ENCODE assay signal across 8 cellular contexts in the genomic region with DNA sequence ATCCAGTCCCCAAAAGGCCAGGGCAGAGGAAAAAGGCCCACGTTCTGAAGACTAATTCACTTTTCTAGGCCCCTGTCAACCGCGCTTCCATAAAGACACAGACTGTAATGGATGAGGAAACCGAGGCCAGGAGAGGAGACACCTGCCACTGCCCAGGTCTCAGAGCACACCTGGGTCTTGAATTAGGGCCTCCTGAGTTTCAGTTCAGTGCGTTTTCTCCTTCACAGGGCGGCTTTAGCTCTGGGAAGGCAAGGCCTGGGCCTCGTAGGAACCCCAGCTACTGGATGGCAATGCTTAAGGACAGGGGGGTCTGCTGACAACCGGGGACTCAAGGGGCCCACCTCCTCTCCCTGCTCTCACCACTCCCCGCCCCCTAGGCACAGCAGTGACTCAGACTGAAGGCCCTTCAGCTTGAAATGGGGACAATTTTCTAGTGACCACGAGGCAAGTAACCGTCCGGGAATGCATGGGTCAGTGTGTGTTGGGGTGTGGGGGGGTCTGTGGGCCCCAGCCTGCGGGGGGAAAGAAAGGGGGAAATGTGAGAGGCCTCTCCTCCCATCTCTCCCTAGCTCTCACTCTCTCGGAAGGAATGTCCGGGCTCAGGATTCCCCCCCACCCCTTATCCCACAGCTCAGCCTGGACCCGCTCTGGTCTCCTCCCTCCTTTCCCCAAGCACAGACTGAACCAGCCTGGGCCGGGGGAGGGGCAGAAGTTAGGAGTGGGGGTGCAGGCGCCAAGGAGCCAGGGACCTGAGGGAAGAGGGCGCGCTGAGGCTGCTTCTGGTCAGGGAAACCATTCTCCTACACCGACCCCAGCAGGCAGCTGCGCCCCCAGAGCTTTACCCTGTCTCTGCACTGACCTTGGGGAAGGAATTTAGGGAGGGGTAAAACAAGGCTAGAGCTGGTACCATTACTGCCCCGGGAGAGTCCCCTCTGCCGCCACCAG. TPM values are rescaled to one million over a fixed set of nuclear protein-coding genes. Genes with fewer than 3 reads are reported as not detected.
DNase-seq lines count a peak whose midpoint lies in the region; ATAC-seq and TF ChIP-seq lines count a peak whose summit lies in the region.

No MANE protein-coding gene starts in this region.

- H3K36me3 ChIP-seq in HUES48 (ENCODE audit: control insufficient read depth, insufficient read depth, low read length) (no peaks in the 10 kb centered on the region), colonic mucosa (no peaks in the 10 kb centered on the region), mucosa of stomach (ENCODE audit: control insufficient read depth, insufficient read depth, low read length) (peaks cover 7% of the 10 kb centered on the region)

- H3K4me1 ChIP-seq in HUES48 (ENCODE audit: control insufficient read depth, insufficient read depth, low read length) (peaks cover 43% of the 10 kb centered on the region), colonic mucosa (no peaks in the 10 kb centered on the region), mucosa of stomach (ENCODE audit: control insufficient read depth, insufficient read depth, low read length) (peaks cover 82% of the 10 kb centered on the region)

- H3K27me3 ChIP-seq in HUES48 (ENCODE audit: control insufficient read depth, insufficient read depth, low read length), result no peaks in the 10 kb centered on the region
- H3K27me3 ChIP-seq in colonic mucosa, result no peaks in the 10 kb centered on the region
- peaks cover 2% of the 10 kb centered on the region for H3K27me3 ChIP-seq in mucosa of stomach (ENCODE audit: control insufficient read depth, insufficient read depth, low read length)

- H3K9me3 ChIP-seq in HUES48 (ENCODE audit: control insufficient read depth, insufficient read depth, low read length) (no peaks in the 10 kb centered on the region), colonic mucosa (no peaks in the 10 kb centered on the region), mucosa of stomach (ENCODE audit: control insufficient read depth, low read length) (no peaks in the 10 kb centered on the region)

- H3K4me3 ChIP-seq in AG10803 (ENCODE audit: low read length), result peak overlapping the region; percentile 59
- H3K4me3 ChIP-seq in HUES48 (ENCODE audit: low read depth, low read length), result peak overlapping the region; percentile 54
- peak overlapping the region; percentile 25 for H3K4me3 ChIP-seq in colonic mucosa
- no peak overlapping the region for H3K4me3 ChIP-seq in mucosa of stomach (ENCODE audit: low read length)

- H3K27ac ChIP-seq in HUES48 (ENCODE audit: low read depth, low read length) (peak overlapping the region; percentile 84), colonic mucosa (peak overlapping the region; percentile 13)

- peak overlapping the region; percentile 60 for H3K9ac ChIP-seq in HUES48 (ENCODE audit: low read depth, low read length)
- peak overlapping the region in 1 of 2 donors; percentile 28 for H3K9ac ChIP-seq in colonic mucosa (ENCODE audit: low read depth in 2 of 2, low read length in 2 of 2)
- H3K9ac ChIP-seq in mucosa of stomach (ENCODE audit: low read length), result peak overlapping the region; percentile 32

- no peak for ATAC-seq in GM18909 (IDR thresholded peaks at IDR 0.05; ENCODE audit: poor library complexity, unreplicated experiment)

- intact Hi-C loops in colonic mucosa (cut with DNase I), result no loop called here

- TF ChIP-seq CTCF in AG10803 (conservative IDR thresholded peaks at IDR 0.05; ENCODE audit: low read length) (no peak), colonic mucosa (IDR thresholded peaks at IDR 0.05) (no peak), GM10266 (IDR thresholded peaks at IDR 0.05; ENCODE audit: control insufficient read depth, insufficient read depth, low read depth, missing control alignments) (no peak)

- DNase-seq in AG10803 (ENCODE audit: low read depth) (peak; percentile 98), colonic mucosa (no peak), NCI-H774 (lab: John Stamatoyannopoulos, UW) (no peak), retina (no peak), GM10266 (ENCODE audit: extremely low spot score) (no peak)

RNA-seq across cellular contexts. Expression of a gene that starts 17.2 kb away (rescaled TPM):
- total RNA-seq in colonic mucosa, result 100 to 1,000 TPM; 143 to 150 TPM

RNA-seq across cellular contexts. Expression of a gene that starts 52.6 kb away (rescaled TPM):
- 10 to 100 TPM; 42.7 to 83.8 TPM for total RNA-seq in colonic mucosa
